16 cellular contexts compared by ENCODE assay signal in the genomic region with DNA sequence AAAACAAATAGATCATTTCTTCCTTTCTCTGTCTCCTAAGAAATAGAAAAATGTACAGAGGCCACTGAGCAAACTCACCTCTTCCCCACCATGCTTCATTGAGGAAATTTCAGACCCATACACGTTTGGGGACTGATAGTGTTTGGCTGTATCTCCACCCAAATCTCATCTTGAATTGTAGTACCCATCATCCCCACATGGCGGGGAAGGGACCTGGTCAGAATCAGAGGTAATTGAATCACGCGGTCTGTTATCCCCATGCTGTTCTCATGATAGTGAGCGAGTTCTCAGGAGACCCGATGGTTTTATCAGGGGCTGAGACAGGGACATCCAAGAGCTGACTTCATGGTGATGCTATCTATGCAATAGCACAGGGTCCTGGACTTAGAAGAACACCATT.
DNase-seq lines count a peak whose midpoint lies in the region; ATAC-seq and TF ChIP-seq lines count a peak whose summit lies in the region.
"Had no signal": no experiment of that assay in that cellular context is flagged by ENCODE, and none has a peak within 500 bp of the region (broad histone marks: within the 10 kb centered on the region; RNA-seq: fewer than 3 reads in every experiment).

No MANE protein-coding gene starts in this region.

- no peak for ATAC-seq in GM18520 (IDR thresholded peaks at IDR 0.05; ENCODE audit: unreplicated experiment)
- ATAC-seq: Right ventricle myocardium inferior; stimulated activated effector memory CD8-positive, alpha-beta T cell treated with anti-CD3 and anti-CD28 coated beads, Interleukin-12 subunit alpha, Interleukin-12 subunit beta, amount 100 ng/mL, for 72 hours had no signal

- CTCF ChIA-PET in HEK293T (lab: Yijun Ruan, JAX): interaction anchor here (0.6 kb wide), 1 partner anchor 114 kb away, joined by 3 read pairs; no protein-coding TSS in a partner anchor

- in situ Hi-C loops in SK-MEL-5 (cut with HindIII; ENCODE audit: low pct_unique_long_range_greater_than_20kb, low sequenced_read_pairs): no loop called here

- peak; percentile 31 for TF ChIP-seq CTCF in C4-2B (conservative IDR thresholded peaks at IDR 0.05)

- POLR2A ChIA-PET in HEK293T (lab: Yijun Ruan, JAX): no interaction called here

- no peak overlapping the region for H3K27ac ChIP-seq in C4-2B
- H3K27ac ChIP-seq: tibial nerve had no signal

- DNase-seq in HEK293T (ENCODE audit: extremely low spot score): peak; percentile 25
- DNase-seq in SK-MEL-5 (ENCODE audit: low read depth, low spot score): peak; percentile 47
- peak; percentile 16 for DNase-seq in iPS DF 4.7 (ENCODE audit: extremely low read depth, low spot score)
- no peak for DNase-seq in NCI-H226
- no peak for DNase-seq in stimulated activated CD4-positive, alpha-beta T cell treated with anti-CD3 and anti-CD28 coated beads, Interleukin-12 subunit alpha, Interleukin-12 subunit beta, amount 100 ng/mL, for 4 hours
- DNase-seq in 8988T: no peak
- DNase-seq: activated CD4-positive, alpha-beta T cell treated with anti-CD3 and anti-CD28 coated beads for 1 hour; caudate nucleus; kidney glomerular epithelial cell; NCI-H1694 treated with DMSO at 0.1 percent for 48 hours; NCI-H526 had no signal

TF ChIP-seq in HEK293T, 16 proteins besides CTCF, POLR2A, EP300 and RAD21:
- TF ChIP-seq ELF4 (IDR thresholded peaks at IDR 0.05): no peak
- TF ChIP-seq NFRKB (IDR thresholded peaks at IDR 0.05): no peak
- TF ChIP-seq SUZ12 (IDR thresholded peaks at IDR 0.05): no peak

Comparison
In these comparisons a context has a peak if more than half of its experiments do, and no peak if none do; other contexts are left out.
1. DNase-seq: peak in HEK293T (single experiment), SK-MEL-5 (single experiment) and iPS DF 4.7 (single experiment); none in NCI-H226 (single experiment), stimulated activated CD4-positive, alpha-beta T cell treated with anti-CD3 and anti-CD28 coated beads, Interleukin-12 subunit alpha, Interleukin-12 subunit beta, amount 100 ng/mL, for 4 hours (single experiment) and 8988T (single experiment).